ENCODE assay signal across 14 cellular contexts in genomic region chr3:159853506-159853864, GRCh38. TPM values are rescaled to one million over a fixed set of nuclear protein-coding genes. Genes with fewer than 3 reads are reported as not detected.
DNase-seq lines count a peak whose midpoint lies in the region; ATAC-seq, FAIRE-seq and TF ChIP-seq lines count a peak whose summit lies in the region.
"Had no signal": no experiment of that assay in that cellular context is flagged by ENCODE, and none has a peak within 500 bp of the region (broad histone marks: within the 10 kb centered on the region; RNA-seq: fewer than 3 reads in every experiment).

No MANE protein-coding gene starts in this region.

- no peak for ATAC-seq in Panc1
- ATAC-seq: stimulated activated effector memory CD8-positive, alpha-beta T cell treated with anti-CD3 and anti-CD28 coated beads, Interleukin-12 subunit alpha, Interleukin-12 subunit beta, amount 100 ng/mL, for 72 hours had no signal

- H3K9me3 ChIP-seq in Panc1 (ENCODE audit: control insufficient read depth, insufficient read depth, low read depth, low read length) (no peaks in the 10 kb centered on the region), transverse colon (no peaks in the 10 kb centered on the region), A673 (ENCODE audit: low read depth, low read length, poor library complexity, severe bottlenecking) (no peaks in the 10 kb centered on the region)

- no peaks in the 10 kb centered on the region for H3K9me3 Mint-ChIP-seq in nephron progenitor cell
- H3K9me3 Mint-ChIP-seq: stimulated activated effector memory CD8-positive, alpha-beta T cell treated with anti-CD3 and anti-CD28 coated beads, Interleukin-12 subunit alpha, Interleukin-12 subunit beta, amount 100 ng/mL, for 72 hours had no signal

- no peak for TF ChIP-seq EP300 in transverse colon (IDR thresholded peaks at IDR 0.05; ENCODE audit: low read depth)

- FAIRE-seq in HTR-8/SVneo (lab: Jason Lieb, UNC), result no peak
- FAIRE-seq: TTC549 had no signal

- H3K27ac ChIP-seq in Panc1 (ENCODE audit: low read length) (peak overlapping the region; percentile 74; the same call in 1 of the 2 replicates), dorsolateral prefrontal cortex (peak overlapping the region; percentile 61 to 100 (median 94)), transverse colon (peak overlapping the region; percentile 82 to 88 (median 85)), A673 (ENCODE audit: low read depth, low read length, poor library complexity, severe bottlenecking) (no peak overlapping the region)
- H3K27ac ChIP-seq: neutrophil had no signal

- H3K4me1 ChIP-seq in Panc1 (ENCODE audit: control insufficient read depth, insufficient read depth, low read length), result peaks cover 39% of the 10 kb centered on the region
- H3K4me1 ChIP-seq in transverse colon, result peaks cover 3 to 49% (median 15%) of the 10 kb centered on the region in 4 donors
- H3K4me1 ChIP-seq in A673 (ENCODE audit: insufficient read depth, low read length, poor library complexity, severe bottlenecking), result peaks cover 4% of the 10 kb centered on the region

- peaks cover 73% of the 10 kb centered on the region for H3K4me1 Mint-ChIP-seq in nephron progenitor cell
- H3K4me1 Mint-ChIP-seq: stimulated activated effector memory CD8-positive, alpha-beta T cell treated with anti-CD3 and anti-CD28 coated beads, Interleukin-12 subunit alpha, Interleukin-12 subunit beta, amount 100 ng/mL, for 72 hours had no signal

- no peaks in the 10 kb centered on the region for H3K27me3 Mint-ChIP-seq in nephron progenitor cell (ENCODE audit: low read depth, poor library complexity)

- no peak for TF ChIP-seq CTCF in Panc1 (IDR thresholded peaks at IDR 0.05)
- no peak for TF ChIP-seq CTCF in dorsolateral prefrontal cortex (IDR thresholded peaks at IDR 0.05 in 54 of 56, conservative IDR thresholded peaks at IDR 0.05 in 2 of 56; ENCODE audit: low read depth in 1 of 56, partially characterized antibody in 56 of 56)
- no peak for TF ChIP-seq CTCF in nephron progenitor cell (IDR thresholded peaks at IDR 0.05)
- no peak for TF ChIP-seq CTCF in transverse colon (IDR thresholded peaks at IDR 0.05)
- TF ChIP-seq CTCF in A673 (conservative IDR thresholded peaks at IDR 0.05; ENCODE audit: low read depth, low read length), result no peak

- peak overlapping the region; percentile 61 for H3K4me3 Mint-ChIP-seq in nephron progenitor cell
- H3K4me3 Mint-ChIP-seq: stimulated activated effector memory CD8-positive, alpha-beta T cell treated with anti-CD3 and anti-CD28 coated beads, Interleukin-12 subunit alpha, Interleukin-12 subunit beta, amount 100 ng/mL, for 72 hours had no signal

- no peaks in the 10 kb centered on the region for H3K36me3 ChIP-seq in Panc1 (ENCODE audit: control insufficient read depth, insufficient read depth, low read length)
- no peaks in the 10 kb centered on the region for H3K36me3 ChIP-seq in transverse colon
- no peaks in the 10 kb centered on the region for H3K36me3 ChIP-seq in A673 (ENCODE audit: insufficient read depth, low read length, poor library complexity, severe bottlenecking)
- H3K36me3 ChIP-seq: neutrophil had no signal

- H3K36me3 Mint-ChIP-seq in nephron progenitor cell (ENCODE audit: low read depth), result no peaks in the 10 kb centered on the region
- H3K36me3 Mint-ChIP-seq: stimulated activated effector memory CD8-positive, alpha-beta T cell treated with anti-CD3 and anti-CD28 coated beads, Interleukin-12 subunit alpha, Interleukin-12 subunit beta, amount 100 ng/mL, for 72 hours had no signal

- no peak for TF ChIP-seq POLR2A in transverse colon (IDR thresholded peaks at IDR 0.05)

- in situ Hi-C loops in Panc1 (cut with HindIII; ENCODE audit: low pct_unique_long_range_greater_than_20kb, low sequenced_read_pairs) (no loop called here), transverse colon (cut with MboI; ENCODE audit: low pct_ligation_motif_present in 1 of 4, low pct_unique_long_range_greater_than_20kb in 1 of 4, low sequenced_read_pairs in 3 of 4) (no loop called here)

- intact Hi-C loops in Panc1 (cut with micrococcal nuclease; ENCODE audit: unreplicated experiment), result no loop called here
- intact Hi-C loops in dorsolateral prefrontal cortex (cut with DNase I), result no loop called here
- intact Hi-C loops in transverse colon (cut with DNase I; ENCODE audit: low total_unique reads), result no loop called here
- intact Hi-C loops in A673 (cut with micrococcal nuclease; ENCODE audit: unreplicated experiment), result no loop called here

- POLR2A ChIA-PET in Panc1 (lab: Charles Lee), result interaction anchor here (0.6 kb wide), 1 partner anchor 15 kb away, joined by 6 read pairs; no protein-coding TSS in a partner anchor
- POLR2A ChIA-PET in A673 (lab: Charles Lee; ENCODE audit: low non-redundant PET), result no interaction called here

- no TSS peak for BruUV-seq in Panc1 (replicated peaks; lab: Mats Ljungman, UMichigan)
- no TSS peak for BruUV-seq in A673 (replicated peaks; lab: Mats Ljungman, UMichigan)

- CTCF ChIA-PET in Panc1 (lab: Charles Lee) (interaction anchor here (1.9 kb wide), 1 partner anchor 31 kb away, joined by 5 read pairs; no protein-coding TSS in a partner anchor), A673 (lab: Charles Lee) (no interaction called here)

- H3K4me3 ChIP-seq in Panc1 (ENCODE audit: low read depth in 2 of 2, low read length in 2 of 2) (no peak overlapping the region), dorsolateral prefrontal cortex (peak overlapping the region in 55 of 59 donors; percentile 3 to 66 (median 42)), transverse colon (no peak overlapping the region), A673 (ENCODE audit: low read depth, low read length, poor library complexity, severe bottlenecking) (no peak overlapping the region)

- H3K27me3 ChIP-seq in Panc1 (ENCODE audit: control insufficient read depth, insufficient read depth, low read length) (no peaks in the 10 kb centered on the region), dorsolateral prefrontal cortex (no peaks in the 10 kb centered on the region), transverse colon (no peaks in the 10 kb centered on the region), A673 (replicated peaks; ENCODE audit: insufficient read depth, low read depth, low read length, poor library complexity) (no peaks in the 10 kb centered on the region)
- H3K27me3 ChIP-seq: neutrophil had no signal

- H3K27ac Mint-ChIP-seq in nephron progenitor cell, result peak overlapping the region; percentile 96
- H3K27ac Mint-ChIP-seq: stimulated activated effector memory CD8-positive, alpha-beta T cell treated with anti-CD3 and anti-CD28 coated beads, Interleukin-12 subunit alpha, Interleukin-12 subunit beta, amount 100 ng/mL, for 72 hours had no signal

- DNase-seq in Panc1 (ENCODE audit: low read depth, low spot score) (no peak), dorsolateral prefrontal cortex (no peak), nephron progenitor cell (no peak), transverse colon (no peak), HTR-8/SVneo (ENCODE audit: insufficient read length, low spot score) (no peak), NCI-H2081 (lab: John Stamatoyannopoulos, UW) (no peak), A673 (ENCODE audit: low spot score) (no peak)
- DNase-seq: activated naive CD4-positive, alpha-beta T cell treated with Interleukin-2 at 50 U/mL for 16 hours; NCI-H1105; stimulated activated CD4-positive, alpha-beta T cell treated with anti-CD3 and anti-CD28 coated beads, Interleukin-2, amount 100 ng/mL, for 24 hours had no signal

RNA-seq across cellular contexts. Expression of gene SCHIP1, which starts 13.8 kb away (rescaled TPM):
- total RNA-seq in Panc1 (2021; ENCODE audit: unreplicated experiment) (1.2 TPM), dorsolateral prefrontal cortex (100 to 1,000 TPM in 47 of 120 experiments, 10 to 100 TPM in 73; 43.3 to 151 (median 93.9) TPM), transverse colon (1 to 10 TPM in 2 of 4 donors, under 1 TPM in 2; 0.20 to 7.5 (median 2.5) TPM), A673 (2021) (0.11 and 0.35 TPM in 2 replicates)
- 0.94 TPM for polyA plus RNA-seq in Panc1 (2012; ENCODE audit: insufficient read length)
- total RNA-seq: HT-29 had no signal

Comparison
In these comparisons a context has a peak if more than half of its experiments do, and no peak if none do; other contexts are left out.
1. H3K4me3 ChIP-seq: peak in dorsolateral prefrontal cortex (55 of 59); none in Panc1 (0 of 2), transverse colon (0 of 4) and A673 (single experiment).
2. RNA of gene SCHIP1, which starts 13.8 kb away (total RNA-seq): 43.3 to 151 TPM in dorsolateral prefrontal cortex; 0.20 to 7.5 TPM in transverse colon, 1.2 TPM in Panc1 (single experiment) and 0.11 to 0.35 TPM in A673; every median in the first group is over 4 times any median in the second.